10 cellular contexts compared by ENCODE assay signal in genomic region chr1:166924829-166925541, GRCh38. TPM values are rescaled to one million over a fixed set of nuclear protein-coding genes. Genes with fewer than 3 reads are reported as not detected.
DNase-seq lines count a peak whose midpoint lies in the region; ATAC-seq and TF ChIP-seq lines count a peak whose summit lies in the region.
"Had no signal": no experiment of that assay in that cellular context is flagged by ENCODE, and none has a peak within 500 bp of the region (broad histone marks: within the 10 kb centered on the region; RNA-seq: fewer than 3 reads in every experiment).

No MANE protein-coding gene starts in this region.

- H3K4me3 ChIP-seq in endodermal cell (ENCODE audit: low read length), result peak overlapping the region; percentile 12

- no TSS peak for BruUV-seq in MCF 10A (replicated peaks; lab: Mats Ljungman, UMichigan)

- H3K9me3 Mint-ChIP-seq in endodermal cell (peaks cover 2% of the 10 kb centered on the region), MCF 10A (ENCODE audit: unreplicated experiment) (no peaks in the 10 kb centered on the region)

- peaks cover 36% of the 10 kb centered on the region for H3K27me3 Mint-ChIP-seq in endodermal cell (ENCODE audit: insufficient read depth)
- peaks cover 10% of the 10 kb centered on the region for H3K27me3 Mint-ChIP-seq in MCF 10A (ENCODE audit: insufficient read depth, unreplicated experiment)

- WGBS in endodermal cell (ENCODE audit: insufficient coverage in 1 of 2, insufficient read length in 1 of 2), 2 experiments, result 68 to 87% methylated on average over 3 of the region's 3 CpGs

- H3K4me1 Mint-ChIP-seq in endodermal cell, result peaks cover 18% of the 10 kb centered on the region
- H3K4me1 Mint-ChIP-seq in MCF 10A (ENCODE audit: insufficient read depth, unreplicated experiment), result peaks cover 6% of the 10 kb centered on the region

- no peak overlapping the region for H3K9ac ChIP-seq in endodermal cell (ENCODE audit: extremely low read depth, low read length, poor library complexity, severe bottlenecking)

- POLR2A ChIA-PET in MCF 10A (lab: Yijun Ruan, JAX), result no interaction called here

- TF ChIP-seq CTCF in endodermal cell (conservative IDR thresholded peaks at IDR 0.05) (no peak), MCF 10A (IDR thresholded peaks at IDR 0.05; ENCODE audit: unreplicated experiment) (no peak)

- DNase-seq in endodermal cell (no peak), UCSD-AML1 (lab: John Stamatoyannopoulos, UW; ENCODE audit: unreplicated experiment) (no peak), MCF 10A (ENCODE audit: unreplicated experiment) (no peak), NCI-H187 (lab: John Stamatoyannopoulos, UW) (no peak), 8988T (no peak)
- DNase-seq: activated T-cell treated with anti-CD3 and anti-CD28 coated beads for 4 hours, MM.1S had no signal

- H3K36me3 ChIP-seq in endodermal cell (ENCODE audit: control insufficient read depth, insufficient read depth, low read length), result no peaks in the 10 kb centered on the region

- H3K4me1 ChIP-seq in endodermal cell (ENCODE audit: control insufficient read depth, insufficient read depth, low read length), result no peaks in the 10 kb centered on the region

- H3K27ac Mint-ChIP-seq in endodermal cell, result no peak overlapping the region
- H3K27ac Mint-ChIP-seq in MCF 10A (ENCODE audit: low read depth, unreplicated experiment), result no peak overlapping the region

- H3K27me3 ChIP-seq in endodermal cell (ENCODE audit: control insufficient read depth, insufficient read depth, low read length, poor library complexity, severe bottlenecking), result peaks cover 35% of the 10 kb centered on the region

- intact Hi-C loops in MCF 10A (cut with micrococcal nuclease), result no loop called here

- peak; percentile 76 for ATAC-seq in GM18505 (IDR thresholded peaks at IDR 0.05; ENCODE audit: unreplicated experiment)
- peak; percentile 87 for ATAC-seq in GM21515 (IDR thresholded peaks at IDR 0.05; ENCODE audit: unreplicated experiment)
- ATAC-seq in HG03354 (IDR thresholded peaks at IDR 0.05; ENCODE audit: poor library complexity, severe bottlenecking, unreplicated experiment), result peak; percentile 71

- no peak for TF ChIP-seq POLR2A in GM18505 (IDR thresholded peaks at IDR 0.05; ENCODE audit: borderline replicate concordance, extremely low read depth, insufficient read depth, insufficient read length)

- CTCF ChIA-PET in MCF 10A (lab: Yijun Ruan, JAX), result interaction anchor here (0.6 to 5.5 kb wide), 6 partner anchors 13 to 134 kb away, joined by 3 to 54 read pairs (median 3); no protein-coding TSS in a partner anchor

- H3K36me3 Mint-ChIP-seq in endodermal cell (ENCODE audit: low read depth), result peaks cover 2% of the 10 kb centered on the region
- no peaks in the 10 kb centered on the region for H3K36me3 Mint-ChIP-seq in MCF 10A (ENCODE audit: insufficient read depth, unreplicated experiment)

- no peak overlapping the region for H3K4me3 Mint-ChIP-seq in endodermal cell
- H3K4me3 Mint-ChIP-seq in MCF 10A (ENCODE audit: unreplicated experiment), result no peak overlapping the region

- H3K9me3 ChIP-seq in endodermal cell (ENCODE audit: control insufficient read depth, low read length), result peaks cover 4% of the 10 kb centered on the region

- no peak overlapping the region for H3K27ac ChIP-seq in endodermal cell (ENCODE audit: low read depth, low read length)

RNA-seq across cellular contexts. Expression of gene TADA1, which starts 48.9 kb away (rescaled TPM):
- total RNA-seq in endodermal cell (10 to 100 TPM; 18.4 to 19.9 TPM), MCF 10A (2022) (14.7 and 15.9 TPM in 2 replicates)
- polyA plus RNA-seq in endodermal cell (2013, experiment 1 of 2), result 32.6 TPM
- polyA plus RNA-seq in endodermal cell (2013, experiment 2 of 2), result 31.5 TPM

RNA-seq across cellular contexts. Expression of gene ILDR2, which starts 50.4 kb away (rescaled TPM):
- total RNA-seq in endodermal cell, result 1 to 10 TPM in 1 of 2 donors, under 1 TPM in 1; 1.00 to 1.4 TPM
- polyA plus RNA-seq in endodermal cell (2013, experiment 1 of 2), result 65.4 TPM
- 65.5 TPM for polyA plus RNA-seq in endodermal cell (2013, experiment 2 of 2)
- total RNA-seq in MCF 10A (2022), result 0.42 TPM in 2 replicates
